1 cellular context compared by ENCODE assay signal in genomic region chr20:2878515-2878914, GRCh38.
TF ChIP-seq lines count a peak whose summit lies in the region.

No MANE protein-coding gene starts in this region.

TF ChIP-seq in K562, 482 proteins besides CTCF, POLR2A, EP300 and RAD21:
- peak; percentile 24; the same call in 1 of the 2 replicates for TF ChIP-seq ZNF316 (IDR thresholded peaks at IDR 0.05)
- no peak for TF ChIP-seq SMARCB1 (IDR thresholded peaks at IDR 0.05; ENCODE audit: insufficient read length, low read depth)
